8 cellular contexts compared by ENCODE assay signal in genomic region chr16:30372037-30372712, GRCh38. TPM values are rescaled to one million over a fixed set of nuclear protein-coding genes. Genes with fewer than 3 reads are reported as not detected.
A peak's percentile ranks its signal among the peaks of the same experiment; 100 is the strongest.
DNase-seq lines count a peak whose midpoint lies in the region; ATAC-seq and TF ChIP-seq lines count a peak whose summit lies in the region.

No MANE protein-coding gene starts in this region.

- peak overlapping the region; percentile 81 for H3K27ac ChIP-seq in RWPE1
- peak overlapping the region; percentile 100 for H3K27ac ChIP-seq in skeletal muscle tissue (ENCODE audit: low read depth, low read length)

- no peaks in the 10 kb centered on the region for H3K27me3 ChIP-seq in skeletal muscle tissue (ENCODE audit: control insufficient read depth in 3 of 3, insufficient read depth in 3 of 3, low read length in 3 of 3)

- peaks cover 38 to 62% (median 43%) of the 10 kb centered on the region in 3 donors for H3K4me1 ChIP-seq in skeletal muscle tissue (ENCODE audit: control insufficient read depth in 3 of 3, insufficient read depth in 3 of 3, low read length in 3 of 3)

- no peaks in the 10 kb centered on the region for H3K27me3 Mint-ChIP-seq in activated T-cell treated with anti-CD3 and anti-CD28 coated beads, Interleukin-2, amount 50 U/mL, for 24 hours
- peaks cover 12% of the 10 kb centered on the region for H3K27me3 Mint-ChIP-seq in endothelial cell (ENCODE audit: unreplicated experiment)

- H3K9me3 Mint-ChIP-seq in activated T-cell treated with anti-CD3 and anti-CD28 coated beads, Interleukin-2, amount 50 U/mL, for 24 hours: no peaks in the 10 kb centered on the region
- no peaks in the 10 kb centered on the region for H3K9me3 Mint-ChIP-seq in endothelial cell (ENCODE audit: unreplicated experiment)

- H3K36me3 ChIP-seq in skeletal muscle tissue (ENCODE audit: control insufficient read depth in 3 of 3, insufficient read depth in 3 of 3, low read length in 3 of 3): peaks cover 10 to 11% (median 11%) of the 10 kb centered on the region in 3 donors

- H3K4me3 Mint-ChIP-seq in activated T-cell treated with anti-CD3 and anti-CD28 coated beads, Interleukin-2, amount 50 U/mL, for 24 hours: peak overlapping the region; percentile 84
- peak overlapping the region; percentile 94 for H3K4me3 Mint-ChIP-seq in endothelial cell (ENCODE audit: unreplicated experiment)

- no peaks in the 10 kb centered on the region for H3K9me3 ChIP-seq in skeletal muscle tissue (ENCODE audit: control insufficient read depth in 3 of 3, low read length in 3 of 3)

- H3K27ac Mint-ChIP-seq in activated T-cell treated with anti-CD3 and anti-CD28 coated beads, Interleukin-2, amount 50 U/mL, for 24 hours: peak overlapping the region; percentile 96
- H3K27ac Mint-ChIP-seq in endothelial cell (ENCODE audit: unreplicated experiment): peak overlapping the region; percentile 93

- H3K9ac ChIP-seq in skeletal muscle tissue (ENCODE audit: low read depth in 1 of 3, low read length in 3 of 3): peak overlapping the region; percentile 83 to 88 (median 87)

- TF ChIP-seq CTCF in RWPE1 (conservative IDR thresholded peaks at IDR 0.05; ENCODE audit: low read depth) (no peak), endothelial cell (IDR thresholded peaks at IDR 0.05; ENCODE audit: unreplicated experiment) (no peak)

- peaks cover 23% of the 10 kb centered on the region for H3K36me3 Mint-ChIP-seq in activated T-cell treated with anti-CD3 and anti-CD28 coated beads, Interleukin-2, amount 50 U/mL, for 24 hours (ENCODE audit: low read depth)
- peaks cover 9% of the 10 kb centered on the region for H3K36me3 Mint-ChIP-seq in endothelial cell (ENCODE audit: low read depth, unreplicated experiment)

- POLR2A ChIA-PET in RWPE1 (lab: Yijun Ruan, JAX; ENCODE audit: low non-redundant PET): no interaction called here

- H3K4me1 Mint-ChIP-seq in activated T-cell treated with anti-CD3 and anti-CD28 coated beads, Interleukin-2, amount 50 U/mL, for 24 hours (ENCODE audit: low read depth): peaks cover 32% of the 10 kb centered on the region
- peaks cover 35% of the 10 kb centered on the region for H3K4me1 Mint-ChIP-seq in endothelial cell (ENCODE audit: unreplicated experiment)

- CTCF ChIA-PET in RWPE1 (lab: Yijun Ruan, JAX): no interaction called here

- ATAC-seq in HG03442 (IDR thresholded peaks at IDR 0.05; ENCODE audit: unreplicated experiment): no peak

- no peak for DNase-seq in activated T-cell treated with anti-CD3 and anti-CD28 coated beads, Interleukin-2, amount 50 U/mL, for 24 hours
- no peak for DNase-seq in activated T-cell treated with anti-CD3 and anti-CD28 coated beads, Interleukin-2, amount 50 U/mL, for 48 hours
- DNase-seq in RWPE1 (ENCODE audit: low spot score) (no peak), endothelial cell (ENCODE audit: low spot score) (no peak), RPMI8226 (no peak), SKM-1 treated with dmso at 0.1 percent for 144 hours (lab: John Stamatoyannopoulos, UW; ENCODE audit: unreplicated experiment) (no peak)

- peak overlapping the region; percentile 73 to 80 (median 76) for H3K4me3 ChIP-seq in skeletal muscle tissue (ENCODE audit: low read length in 3 of 3)

RNA-seq across cellular contexts. Expression of gene TBC1D10B, which starts 1.9 kb away (rescaled TPM):
- total RNA-seq in endothelial cell (ENCODE audit: unreplicated experiment): 62.4 TPM
- 24.5 TPM for total RNA-seq in skeletal muscle tissue

RNA-seq across cellular contexts. Expression of gene MYL11, which starts 2.4 kb away (rescaled TPM):
- total RNA-seq in endothelial cell (ENCODE audit: unreplicated experiment) (0.85 TPM), skeletal muscle tissue (12,119 TPM)

RNA-seq across cellular contexts. Expression of gene SEPTIN1, which starts 10.2 kb away (rescaled TPM):
- 1.6 TPM for total RNA-seq in endothelial cell (ENCODE audit: unreplicated experiment)
- 0.52 TPM for total RNA-seq in skeletal muscle tissue

RNA-seq across cellular contexts. Expression of gene CD2BP2, which starts 17.1 kb away (rescaled TPM):
- 77.2 TPM for total RNA-seq in endothelial cell (ENCODE audit: unreplicated experiment)
- 24.5 TPM for total RNA-seq in skeletal muscle tissue

RNA-seq across cellular contexts. Expression of gene ZNF48, which starts 23.0 kb away (rescaled TPM):
- total RNA-seq in endothelial cell (ENCODE audit: unreplicated experiment) (40.4 TPM), skeletal muscle tissue (6.3 TPM)

Comparison
In these comparisons a context has a peak if more than half of its experiments do, and no peak if none do; other contexts are left out.
1. RNA of gene MYL11, which starts 2.4 kb away (total RNA-seq): 12,119 TPM in skeletal muscle tissue (single experiment); 0.85 TPM in endothelial cell (single experiment); every median in the first group is over 1,000 times any median in the second.